18 cellular contexts compared by ENCODE assay signal in the genomic region with DNA sequence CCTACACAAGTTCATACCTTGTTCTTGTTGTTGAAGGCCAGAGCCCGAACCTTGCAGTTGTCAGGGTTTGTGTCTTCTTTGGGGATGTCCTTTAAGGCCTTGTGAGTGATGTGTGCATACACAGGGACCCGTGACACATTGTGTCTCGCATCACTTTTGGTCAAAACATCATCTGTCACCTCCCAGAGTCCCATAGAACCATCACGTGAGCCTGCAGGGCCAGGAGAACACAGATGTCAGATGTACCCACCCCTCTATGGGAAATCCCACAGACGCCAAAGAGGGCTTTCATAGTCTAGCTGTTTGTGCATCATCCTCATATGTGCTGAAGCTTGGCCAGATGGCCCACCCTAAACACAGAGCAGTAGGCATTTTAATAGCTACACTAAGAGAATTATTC. TPM values are rescaled to one million over a fixed set of nuclear protein-coding genes. Genes with fewer than 3 reads are reported as not detected.
DNase-seq lines count a peak whose midpoint lies in the region; ATAC-seq and TF ChIP-seq lines count a peak whose summit lies in the region.
"Had no signal": no experiment of that assay in that cellular context is flagged by ENCODE, and none has a peak within 500 bp of the region (broad histone marks: within the 10 kb centered on the region; RNA-seq: fewer than 3 reads in every experiment).

No MANE protein-coding gene starts in this region.

- peak; percentile 36 for DNase-seq in GM13977 (ENCODE audit: low spot score)
- no peak for DNase-seq in RWPE1 (ENCODE audit: low spot score)
- no peak for DNase-seq in smooth muscle cell (lab: John Stamatoyannopoulos, UW; ENCODE audit: unreplicated experiment)
- DNase-seq in activated CD4-positive, alpha-beta T cell treated with anti-CD3 and anti-CD28 coated beads for 1 hour = no peak
- no peak for DNase-seq in brain microvascular endothelial cell
- DNase-seq: activated naive CD8-positive, alpha-beta T cell treated with anti-CD3 and anti-CD28 coated beads for 36 hours; activated T-cell treated with anti-CD3 and anti-CD28 coated beads, Interleukin-2, amount 50 U/mL, for 1 hour; DMS153; effector memory CD8-positive, alpha-beta T cell; lower lobe of right lung; MV-4-11; right lobe of liver; stimulated activated CD4-positive, alpha-beta T cell treated with anti-CD3 and anti-CD28 coated beads, Interleukin-4, amount 100 ng/mL, for 4 hours had no signal

- no peak for TF ChIP-seq CTCF in GM13977 (IDR thresholded peaks at IDR 0.05; ENCODE audit: extremely low read depth, insufficient read depth, missing control alignments)
- TF ChIP-seq CTCF in RWPE1 (conservative IDR thresholded peaks at IDR 0.05; ENCODE audit: low read depth) = no peak
- TF ChIP-seq CTCF in smooth muscle cell (IDR thresholded peaks at IDR 0.05; ENCODE audit: borderline replicate concordance, insufficient read depth, poor library complexity, severe bottlenecking) = no peak
- TF ChIP-seq CTCF in brain microvascular endothelial cell (IDR thresholded peaks at IDR 0.05; ENCODE audit: low read depth, low read length, missing control alignments) = no peak
- no peak for TF ChIP-seq CTCF in gastroesophageal sphincter (IDR thresholded peaks at IDR 0.05)

- H3K9me3 ChIP-seq in smooth muscle cell (replicated peaks; ENCODE audit: low read depth) = no peaks in the 10 kb centered on the region
- H3K9me3 ChIP-seq in gastroesophageal sphincter = no peaks in the 10 kb centered on the region
- H3K9me3 ChIP-seq: lower lobe of right lung, right lobe of liver had no signal

- H3K27ac ChIP-seq in RWPE1 = 0 out of 2 replicates have a peak overlapping the region, but pooled peaks have one; percentile 1
- no peak overlapping the region for H3K27ac ChIP-seq in smooth muscle cell (ENCODE audit: low read depth)
- no peak overlapping the region for H3K27ac ChIP-seq in brain microvascular endothelial cell
- H3K27ac ChIP-seq in gastroesophageal sphincter = no peak overlapping the region
- H3K27ac ChIP-seq: lower lobe of right lung, right lobe of liver had no signal

- H3K79me2 ChIP-seq in smooth muscle cell (ENCODE audit: low read depth) = no peaks in the 10 kb centered on the region

- H3K36me3 ChIP-seq in smooth muscle cell (ENCODE audit: low read depth) (peaks cover 4% of the 10 kb centered on the region), brain microvascular endothelial cell (replicated peaks) (peaks cover 44% of the 10 kb centered on the region), gastroesophageal sphincter (peaks cover 0 to 100% of the 10 kb centered on the region in 2 donors)

- H2AFZ ChIP-seq in smooth muscle cell (ENCODE audit: low read depth) = no peak overlapping the region

- H3K4me2 ChIP-seq in smooth muscle cell = no peak overlapping the region

- CTCF ChIA-PET in RWPE1 (lab: Yijun Ruan, JAX) = interaction anchor here (0.7 kb wide), 1 partner anchor 339 kb away, joined by 3 read pairs; no protein-coding TSS in a partner anchor

- 94% methylated on average over 5 of the region's 5 CpGs for WGBS in smooth muscle cell (ENCODE audit: low lambda C conversion rate)
- 77% methylated on average over 5 of the region's 5 CpGs for WGBS in gastroesophageal sphincter (ENCODE audit: low coverage in 1 of 2), 2 donors

- in situ Hi-C loops in GM13977 (cut with MboI; ENCODE audit: low pct_unique_long_range_greater_than_20kb, low sequenced_read_pairs, unreplicated experiment) (no loop called here), brain microvascular endothelial cell (cut with HindIII; ENCODE audit: low pct_ligation_motif_present, low sequenced_read_pairs) (no loop called here)

- H3K4me3 ChIP-seq in smooth muscle cell (no peak overlapping the region), brain microvascular endothelial cell (ENCODE audit: low read depth, low read length) (no peak overlapping the region), gastroesophageal sphincter (no peak overlapping the region)
- H3K4me3 ChIP-seq: lower lobe of right lung, right lobe of liver had no signal

- H4K20me1 ChIP-seq in smooth muscle cell (ENCODE audit: low read depth) = no peaks in the 10 kb centered on the region

- H3K9ac ChIP-seq in smooth muscle cell (ENCODE audit: low read depth) = no peak overlapping the region

- H3K4me1 ChIP-seq in smooth muscle cell (ENCODE audit: low read depth) = no peaks in the 10 kb centered on the region
- no peaks in the 10 kb centered on the region for H3K4me1 ChIP-seq in gastroesophageal sphincter
- H3K4me1 ChIP-seq: lower lobe of right lung, right lobe of liver had no signal

- no peaks in the 10 kb centered on the region for H3K27me3 ChIP-seq in smooth muscle cell (ENCODE audit: low read depth)
- no peaks in the 10 kb centered on the region for H3K27me3 ChIP-seq in brain microvascular endothelial cell (replicated peaks)
- H3K27me3 ChIP-seq in gastroesophageal sphincter = no peaks in the 10 kb centered on the region
- H3K27me3 ChIP-seq: right lobe of liver had no signal

- no peaks in the 10 kb centered on the region for H3F3A ChIP-seq in smooth muscle cell (ENCODE audit: low read depth)

- TF ChIP-seq POLR2A in gastroesophageal sphincter (IDR thresholded peaks at IDR 0.05) = no peak

- no peak for TF ChIP-seq EP300 in gastroesophageal sphincter (IDR thresholded peaks at IDR 0.05)

- ATAC-seq in GM21360 (IDR thresholded peaks at IDR 0.05; ENCODE audit: unreplicated experiment) (peak; percentile 60), HG02943 (IDR thresholded peaks at IDR 0.05; ENCODE audit: low read depth, unreplicated experiment) (peak; percentile 55), gastroesophageal sphincter (no peak)
- ATAC-seq: activated CD4-positive, CD25-positive, alpha-beta regulatory T cell treated with anti-CD3 and anti-CD28 coated beads, Interleukin-2, amount 50 U/mL, for 24 hours; effector memory CD8-positive, alpha-beta T cell; lower lobe of right lung; right lobe of liver; stimulated activated effector memory CD8-positive, alpha-beta T cell treated with anti-CD3 and anti-CD28 coated beads, Interleukin-12 subunit alpha, Interleukin-12 subunit beta, amount 100 ng/mL, for 72 hours had no signal

- POLR2A ChIA-PET in RWPE1 (lab: Yijun Ruan, JAX; ENCODE audit: low non-redundant PET) = no interaction called here

RNA-seq across cellular contexts. Expression of gene DCAF12, which starts 28.2 kb away (rescaled TPM):
- total RNA-seq in smooth muscle cell (23.4 and 26.5 TPM in 2 replicates), gastroesophageal sphincter (10 to 100 TPM; 17.0 to 27.5 (median 24.4) TPM)
- polyA plus RNA-seq in smooth muscle cell = 16.1 and 20.3 TPM in 2 replicates

RNA-seq across cellular contexts. Expression of gene UBAP2, which starts 49.6 kb away (rescaled TPM):
- total RNA-seq in smooth muscle cell (18.8 and 19.5 TPM in 2 replicates), gastroesophageal sphincter (10 to 100 TPM; 27.5 to 41.5 (median 32.8) TPM)
- 20.4 and 26.3 TPM in 2 replicates for polyA plus RNA-seq in smooth muscle cell
